Comparison of ENCODE assay signal across 10 cellular contexts in the genomic region with DNA sequence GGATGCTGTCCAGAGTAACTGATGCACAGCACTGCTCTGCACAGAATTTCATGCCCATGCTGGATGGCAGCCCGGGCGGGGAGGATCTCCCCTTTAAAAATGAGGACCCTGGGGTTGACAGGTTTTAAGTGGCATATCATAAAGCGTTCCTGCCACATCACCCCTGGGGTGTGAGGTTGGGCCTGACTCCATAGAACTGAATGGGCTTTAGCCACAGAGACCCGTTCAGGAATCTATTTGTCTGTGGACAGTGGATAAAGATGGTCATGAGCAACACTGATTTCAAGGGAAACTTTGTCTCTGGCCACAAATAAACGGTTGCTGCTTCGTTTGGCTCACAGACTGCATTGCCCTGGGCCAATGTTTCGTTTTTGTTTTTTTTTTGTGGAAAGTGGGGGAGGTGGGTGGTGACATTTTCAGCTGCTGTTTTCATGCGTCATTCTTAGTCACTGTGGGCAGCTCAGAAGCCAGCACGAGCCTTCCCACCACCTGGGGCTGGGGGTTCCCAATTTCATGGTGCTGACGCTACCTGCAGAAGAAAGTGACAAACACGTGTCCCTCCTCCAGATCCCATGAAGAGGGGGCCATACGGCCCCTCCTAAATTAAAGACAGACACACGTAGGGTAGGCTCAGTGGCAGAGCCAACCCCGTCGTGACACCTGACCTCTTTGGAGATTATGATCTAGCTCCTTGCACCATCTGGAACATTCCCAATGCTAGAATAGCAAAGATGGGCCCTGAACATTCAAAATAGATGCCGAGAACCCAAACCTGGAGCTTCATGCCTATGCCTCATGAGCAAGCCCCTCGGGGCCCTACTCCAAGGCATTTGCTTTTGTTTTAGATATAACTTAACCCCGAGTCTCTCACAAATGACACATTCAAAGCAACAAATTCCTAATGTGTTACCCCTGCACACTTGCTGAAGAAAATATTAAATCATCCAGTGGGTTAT. TPM values are rescaled to one million over a fixed set of nuclear protein-coding genes. Genes with fewer than 3 reads are reported as not detected.
DNase-seq lines count a peak whose midpoint lies in the region; ATAC-seq and TF ChIP-seq lines count a peak whose summit lies in the region.
"Had no signal": no experiment of that assay in that cellular context is flagged by ENCODE, and none has a peak within 500 bp of the region (broad histone marks: within the 10 kb centered on the region; RNA-seq: fewer than 3 reads in every experiment).

No MANE protein-coding gene starts in this region.

- peaks cover 7% of the 10 kb centered on the region; the same call in 1 of the 2 replicates for H3K9me3 ChIP-seq in IMR-90 (ENCODE audit: control insufficient read depth, insufficient read depth, low read length)
- peaks cover 0 to 2% of the 10 kb centered on the region in 2 donors for H3K9me3 ChIP-seq in neuronal stem cell (replicated peaks in 1 of 2; ENCODE audit: control insufficient read depth in 2 of 2, insufficient read depth in 1 of 2, low read depth in 1 of 2, low read length in 2 of 2)
- H3K9me3 ChIP-seq in A673 (ENCODE audit: low read depth, low read length, poor library complexity, severe bottlenecking), result no peaks in the 10 kb centered on the region

- no peak overlapping the region for H2AK9ac ChIP-seq in IMR-90 (replicated peaks; ENCODE audit: low read depth, low read length, poor library complexity)

- DNase-seq in AG10803 (ENCODE audit: low read depth) (peak; percentile 63), IMR-90 (peak; percentile 87), neuronal stem cell (ENCODE audit: low spot score) (no peak), NCI-H1436 (lab: John Stamatoyannopoulos, UW) (no peak), NCI-H526 treated with DMSO at 0.1 percent for 48 hours (lab: John Stamatoyannopoulos, UW) (no peak), A673 (ENCODE audit: low spot score) (no peak)
- peak; percentile 21 for DNase-seq in activated T-helper 9 cell treated with anti-CD3 and anti-CD28 coated beads, Interleukin-2, amount 50 U/mL, for 16 hours (ENCODE audit: low read depth)
- DNase-seq: activated B cell treated with CpG ODN at 0.5 μM for 24 hours, left cardiac atrium had no signal

- peaks cover 11% of the 10 kb centered on the region; the same call in 1 of the 2 replicates for H3K4me1 ChIP-seq in IMR-90 (ENCODE audit: control insufficient read depth, insufficient read depth, low read length)
- no peaks in the 10 kb centered on the region for H3K4me1 ChIP-seq in neuronal stem cell (ENCODE audit: control insufficient read depth in 2 of 2, insufficient read depth in 1 of 2, low read depth in 1 of 2, low read length in 2 of 2)
- no peaks in the 10 kb centered on the region for H3K4me1 ChIP-seq in A673 (ENCODE audit: insufficient read depth, low read length, poor library complexity, severe bottlenecking)

- H3K4me2 ChIP-seq in IMR-90 (ENCODE audit: low read depth, low read length), result 0 out of 2 replicates have a peak overlapping the region, but pooled peaks have one; percentile 15
- H3K4me2 ChIP-seq in neuronal stem cell (ENCODE audit: insufficient read depth, low read length, poor library complexity, severe bottlenecking), result no peak overlapping the region

- H4K5ac ChIP-seq in IMR-90 (ENCODE audit: low read depth, low read length), result no peak overlapping the region

- no peak for TF ChIP-seq POLR2A in IMR-90 (IDR thresholded peaks at IDR 0.05; ENCODE audit: low read depth, low read length)

- H4K91ac ChIP-seq in IMR-90 (ENCODE audit: insufficient read depth, low read depth, low read length) (no peak overlapping the region), neuronal stem cell (ENCODE audit: low read depth, low read length, poor library complexity) (no peak overlapping the region)

- H2BK15ac ChIP-seq in IMR-90 (ENCODE audit: low read depth, low read length) (no peak overlapping the region), neuronal stem cell (ENCODE audit: low read length) (no peak overlapping the region)

- no peak for TF ChIP-seq RAD21 in IMR-90 (IDR thresholded peaks at IDR 0.05; ENCODE audit: low read length)

- 31% methylated on average over 7 of the region's 18 CpGs; no CpG with 5 or more reads in 1 of the 2 experiments for WGBS in IMR-90 (ENCODE audit: extremely low coverage in 2 of 2, insufficient read length in 1 of 2), 2 experiments
- no CpG with 5 or more reads among the region's 18 CpGs for WGBS in neuronal stem cell (ENCODE audit: extremely low coverage in 2 of 2, insufficient read length in 2 of 2, insufficient replicate concordance in 1 of 2), 2 donors

- no peak overlapping the region for H2BK12ac ChIP-seq in neuronal stem cell (ENCODE audit: low read length)

- peak overlapping the region; percentile 53; the same call in 1 of the 2 replicates for H3K4ac ChIP-seq in IMR-90 (ENCODE audit: low read depth, low read length)
- H3K4ac ChIP-seq in neuronal stem cell (ENCODE audit: low read length), result no peak overlapping the region

- H3K36me3 ChIP-seq in IMR-90 (ENCODE audit: control insufficient read depth, insufficient read depth, low read length) (no peaks in the 10 kb centered on the region), neuronal stem cell (replicated peaks in 1 of 2; ENCODE audit: control insufficient read depth in 2 of 2, insufficient read depth in 2 of 2, low read length in 2 of 2) (no peaks in the 10 kb centered on the region), A673 (ENCODE audit: insufficient read depth, low read length, poor library complexity, severe bottlenecking) (no peaks in the 10 kb centered on the region)

- H2BK120ac ChIP-seq in IMR-90 (ENCODE audit: low read depth, low read length) (no peak overlapping the region), neuronal stem cell (ENCODE audit: low read depth, low read length) (no peak overlapping the region)

- H2AK5ac ChIP-seq in IMR-90 (ENCODE audit: low read depth, low read length) (0 out of 2 replicates have a peak overlapping the region, but pooled peaks have one; percentile 30), neuronal stem cell (ENCODE audit: low read depth, low read length) (no peak overlapping the region)

- H3K79me1 ChIP-seq in IMR-90 (ENCODE audit: low read depth in 1 of 2, low read length in 2 of 2) (no peaks in the 10 kb centered on the region), neuronal stem cell (ENCODE audit: low read depth, low read length) (no peaks in the 10 kb centered on the region)

- H3K18ac ChIP-seq in IMR-90 (ENCODE audit: low read depth, low read length) (no peak overlapping the region), neuronal stem cell (ENCODE audit: low read length) (no peak overlapping the region)

- H3K27me3 ChIP-seq in IMR-90 (ENCODE audit: control insufficient read depth, insufficient read depth, low read length), result peaks cover 7% of the 10 kb centered on the region
- H3K27me3 ChIP-seq in neuronal stem cell (ENCODE audit: control insufficient read depth in 3 of 3, insufficient read depth in 3 of 3, low read depth in 1 of 3, low read length in 3 of 3), result peaks cover 0 to 19% (median 0%) of the 10 kb centered on the region in 3 experiments
- H3K27me3 ChIP-seq in A673 (replicated peaks; ENCODE audit: insufficient read depth, low read depth, low read length, poor library complexity), result no peaks in the 10 kb centered on the region

- H2AFZ ChIP-seq in IMR-90 (replicated peaks; ENCODE audit: low read length, poor library complexity) (peak overlapping the region; percentile 27), neuronal stem cell (ENCODE audit: low read length) (no peak overlapping the region)

- H3K4me3 ChIP-seq in AG10803 (ENCODE audit: low read length), result no peak overlapping the region
- no peak overlapping the region for H3K4me3 ChIP-seq in IMR-90 (ENCODE audit: insufficient read depth, low read depth, low read length)
- no peak overlapping the region for H3K4me3 ChIP-seq in neuronal stem cell (ENCODE audit: low read length in 2 of 2)
- H3K4me3 ChIP-seq in A673 (ENCODE audit: low read depth, low read length, poor library complexity, severe bottlenecking), result no peak overlapping the region

- dilution Hi-C loops in IMR-90 (cut with HindIII; ENCODE audit: low sequenced_read_pairs, unreplicated experiment), result no loop called here

- H3K23ac ChIP-seq in IMR-90 (ENCODE audit: low read depth, low read length) (no peak overlapping the region), neuronal stem cell (ENCODE audit: low read depth, low read length, poor library complexity) (peak overlapping the region; percentile 18)

- no peak overlapping the region for H3K56ac ChIP-seq in IMR-90 (ENCODE audit: extremely low read depth, insufficient read depth, low read length)

- H3K9ac ChIP-seq in IMR-90 (ENCODE audit: low read depth, low read length) (no peak overlapping the region), neuronal stem cell (ENCODE audit: low read depth, low read length, poor library complexity) (no peak overlapping the region)

- BruUV-seq in IMR-90 (replicated peaks; lab: Mats Ljungman, UMichigan) (no TSS peak), A673 (replicated peaks; lab: Mats Ljungman, UMichigan) (no TSS peak)

- CTCF ChIA-PET in IMR-90 (lab: Yijun Ruan, JAX) (no interaction called here), A673 (lab: Charles Lee) (no interaction called here)

- no peak overlapping the region for H3K14ac ChIP-seq in IMR-90 (replicated peaks; ENCODE audit: low read depth, low read length)
- no peak overlapping the region for H3K14ac ChIP-seq in neuronal stem cell (ENCODE audit: low read length)

- no peak overlapping the region for H2BK5ac ChIP-seq in IMR-90 (ENCODE audit: low read depth, low read length, poor library complexity, severe bottlenecking)
- peak overlapping the region; percentile 58 for H2BK5ac ChIP-seq in neuronal stem cell (ENCODE audit: low read length)

- POLR2A ChIA-PET in IMR-90 (lab: Charles Lee; ENCODE audit: unreplicated experiment) (interaction anchor here (0.6 kb wide), 1 partner anchor 640 kb away, joined by 6 read pairs; no protein-coding TSS in a partner anchor), A673 (lab: Charles Lee; ENCODE audit: low non-redundant PET) (no interaction called here)

- H4K20me1 ChIP-seq in IMR-90 (ENCODE audit: insufficient read depth, low read length), result peaks cover 3% of the 10 kb centered on the region; the same call in 1 of the 2 replicates

- peak; percentile 86 for ATAC-seq in IMR-90 (ENCODE audit: low read depth)
- no peak for ATAC-seq in GM21737 (IDR thresholded peaks at IDR 0.05; ENCODE audit: unreplicated experiment)

- in situ Hi-C loops in IMR-90 (cut with MboI; ENCODE audit: low sequenced_read_pairs), result no loop called here

- no peak overlapping the region for H2BK20ac ChIP-seq in IMR-90 (ENCODE audit: low read depth, low read length)

- TF ChIP-seq CTCF in AG10803 (conservative IDR thresholded peaks at IDR 0.05; ENCODE audit: low read length) (no peak), IMR-90 (conservative IDR thresholded peaks at IDR 0.05; ENCODE audit: low read depth, low read length) (no peak), A673 (conservative IDR thresholded peaks at IDR 0.05; ENCODE audit: low read depth, low read length) (no peak)

- H4K8ac ChIP-seq in IMR-90 (ENCODE audit: low read depth in 2 of 2, low read length in 2 of 2) (no peak overlapping the region), neuronal stem cell (ENCODE audit: low read depth, low read length) (no peak overlapping the region)

- intact Hi-C loops in IMR-90 (cut with micrococcal nuclease) (no loop called here), A673 (cut with micrococcal nuclease; ENCODE audit: unreplicated experiment) (no loop called here)

- no peak overlapping the region for H3K27ac ChIP-seq in IMR-90 (ENCODE audit: insufficient read depth, low read length)
- H3K27ac ChIP-seq in neuronal stem cell (replicated peaks; ENCODE audit: low read length), result no peak overlapping the region
- no peak overlapping the region for H3K27ac ChIP-seq in A673 (ENCODE audit: low read depth, low read length, poor library complexity, severe bottlenecking)

- H3K9me1 ChIP-seq in IMR-90 (ENCODE audit: insufficient read depth, low read length), result peaks cover 9% of the 10 kb centered on the region; the same call in 1 of the 2 replicates

RNA-seq across cellular contexts. Expression of a gene that starts 54.8 kb away (rescaled TPM):
- total RNA-seq in IMR-90 (2012; rRNA removed) (not detected in 2 replicates), A673 (2021) (13.2 and 17.9 TPM in 2 replicates)
- polyA plus RNA-seq in IMR-90 (2012; rRNA removed), result 0.02 and 0.09 TPM in 2 replicates
- polyA plus RNA-seq in IMR-90 (2012; cell fraction: cytosol; rRNA removed), result 0.01 and 0.02 TPM in 2 replicates
- 0.09 and 0.13 TPM in 2 replicates for polyA plus RNA-seq in IMR-90 (2012; cell fraction: nucleus; rRNA removed; ENCODE audit: low replicate concordance)
- polyA plus RNA-seq in neuronal stem cell (2013, experiment 1 of 2), result 17.7 TPM
- polyA plus RNA-seq in neuronal stem cell (2013, experiment 2 of 2), result 21.4 TPM
- total RNA-seq: activated B cell treated with CpG ODN at 0.5 μM for 24 hours had no signal

Comparison
In these comparisons a context has a peak if more than half of its experiments do, and no peak if none do; other contexts are left out.
1. DNase-seq: peak in AG10803 (single experiment), IMR-90 (single experiment) and activated T-helper 9 cell treated with anti-CD3 and anti-CD28 coated beads, Interleukin-2, amount 50 U/mL, for 16 hours (single experiment); none in neuronal stem cell (single experiment), NCI-H1436 (single experiment), NCI-H526 treated with DMSO at 0.1 percent for 48 hours (single experiment) and A673 (single experiment).
2. RNA of a gene that starts 54.8 kb away (total RNA-seq): 13.2 to 17.9 TPM in A673; not detected in IMR-90; every median in the first group is over 10 times any median in the second.